16 cellular contexts compared by ENCODE assay signal in the genomic region with DNA sequence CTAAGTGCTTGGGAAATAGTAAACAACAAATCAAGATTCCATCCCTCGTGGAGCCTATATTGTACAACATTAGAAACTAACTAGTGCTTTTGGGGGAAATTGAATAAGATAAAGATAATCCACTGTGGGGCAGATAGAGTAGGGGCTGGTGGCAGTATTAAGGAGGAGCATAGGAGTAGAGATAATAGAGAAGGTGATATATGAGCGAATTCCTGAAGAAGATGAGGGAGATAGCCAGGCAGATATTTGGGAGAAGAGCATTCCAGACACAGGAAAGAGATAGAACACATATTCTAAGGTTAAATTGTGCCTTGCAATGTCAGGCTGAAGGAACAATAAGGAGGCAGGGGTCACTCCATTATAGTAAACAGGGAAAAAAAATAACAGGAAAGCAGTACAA.
DNase-seq lines count a peak whose midpoint lies in the region; ATAC-seq and TF ChIP-seq lines count a peak whose summit lies in the region.
"Had no signal": no experiment of that assay in that cellular context is flagged by ENCODE, and none has a peak within 500 bp of the region (broad histone marks: within the 10 kb centered on the region; RNA-seq: fewer than 3 reads in every experiment).

No MANE protein-coding gene starts in this region.

- H3K36me3 ChIP-seq in GM23338 (ENCODE audit: insufficient read depth) (no peaks in the 10 kb centered on the region), HUES6 (ENCODE audit: control insufficient read depth, insufficient read depth, low read length) (no peaks in the 10 kb centered on the region), endodermal cell (ENCODE audit: control insufficient read depth, insufficient read depth, low read length) (no peaks in the 10 kb centered on the region), mesodermal cell (ENCODE audit: control insufficient read depth, insufficient read depth, low read length) (no peaks in the 10 kb centered on the region), Peyer's patch (no peaks in the 10 kb centered on the region)
- H3K36me3 ChIP-seq: BLaER1 had no signal

- no peaks in the 10 kb centered on the region for H4K20me1 ChIP-seq in GM23338 (replicated peaks; ENCODE audit: insufficient read depth)
- H4K20me1 ChIP-seq: BLaER1 had no signal

- H3K4me1 Mint-ChIP-seq in GM23338 (peaks cover 24% of the 10 kb centered on the region), endodermal cell (peaks cover 14% of the 10 kb centered on the region)
- H3K4me1 Mint-ChIP-seq in activated CD8-positive, alpha-beta T cell treated with anti-CD3 and anti-CD28 coated beads, Interleukin-2, amount 10 ng/mL, durations not matched to agents 7 days and 5 days (ENCODE audit: low read depth), result no peaks in the 10 kb centered on the region
- H3K4me1 Mint-ChIP-seq: CD14-positive monocyte; CD4-positive, alpha-beta memory T cell had no signal

- H3K27me3 Mint-ChIP-seq in GM23338 (ENCODE audit: insufficient read depth, low read depth, poor library complexity) (peaks cover 4% of the 10 kb centered on the region), endodermal cell (ENCODE audit: insufficient read depth) (no peaks in the 10 kb centered on the region)
- H3K27me3 Mint-ChIP-seq in activated CD8-positive, alpha-beta T cell treated with anti-CD3 and anti-CD28 coated beads, Interleukin-2, amount 10 ng/mL, durations not matched to agents 7 days and 5 days (ENCODE audit: low read depth), result no peaks in the 10 kb centered on the region
- H3K27me3 Mint-ChIP-seq: CD4-positive, alpha-beta memory T cell had no signal

- H3K27ac ChIP-seq in GM23338 (ENCODE audit: low read depth) (peak overlapping the region; percentile 57), HUES6 (ENCODE audit: low read depth, low read length) (peak overlapping the region; percentile 58), endodermal cell (ENCODE audit: low read depth, low read length) (peak overlapping the region; percentile 1), mesodermal cell (ENCODE audit: low read depth, low read length, severe bottlenecking) (peak overlapping the region; percentile 68), Peyer's patch (no peak overlapping the region)
- H3K27ac ChIP-seq: BLaER1, HL-60 had no signal

- H3K36me3 Mint-ChIP-seq in GM23338 (ENCODE audit: low read depth), result no peaks in the 10 kb centered on the region
- no peaks in the 10 kb centered on the region for H3K36me3 Mint-ChIP-seq in endodermal cell (ENCODE audit: low read depth)
- no peaks in the 10 kb centered on the region for H3K36me3 Mint-ChIP-seq in activated CD8-positive, alpha-beta T cell treated with anti-CD3 and anti-CD28 coated beads, Interleukin-2, amount 10 ng/mL, durations not matched to agents 7 days and 5 days (ENCODE audit: low read depth)
- H3K36me3 Mint-ChIP-seq: CD14-positive monocyte; CD4-positive, alpha-beta memory T cell had no signal

- H3K9me3 ChIP-seq in HUES6 (ENCODE audit: control insufficient read depth, insufficient read depth, low read depth, low read length), result no peaks in the 10 kb centered on the region
- H3K9me3 ChIP-seq in endodermal cell (ENCODE audit: control insufficient read depth, low read length), result no peaks in the 10 kb centered on the region
- no peaks in the 10 kb centered on the region for H3K9me3 ChIP-seq in mesodermal cell (ENCODE audit: control insufficient read depth, low read length)
- H3K9me3 ChIP-seq in Peyer's patch, result no peaks in the 10 kb centered on the region
- H3K9me3 ChIP-seq: BLaER1 had no signal

- peaks cover 80% of the 10 kb centered on the region for H3K79me2 ChIP-seq in GM23338 (replicated peaks; ENCODE audit: insufficient read depth)

- CTCF ChIA-PET in activated CD8-positive, alpha-beta T cell treated with anti-CD3 and anti-CD28 coated beads, Interleukin-2, amount 10 ng/mL, durations not matched to agents 7 days and 5 days (lab: Charles Lee), result no interaction called here

- no peaks in the 10 kb centered on the region for H3K27me3 ChIP-seq in GM23338 (ENCODE audit: insufficient read depth)
- H3K27me3 ChIP-seq in HUES6 (ENCODE audit: control insufficient read depth, insufficient read depth, low read length), result no peaks in the 10 kb centered on the region
- H3K27me3 ChIP-seq in endodermal cell (ENCODE audit: control insufficient read depth, insufficient read depth, low read length, poor library complexity, severe bottlenecking), result no peaks in the 10 kb centered on the region
- H3K27me3 ChIP-seq in Peyer's patch, result no peaks in the 10 kb centered on the region
- H3K27me3 ChIP-seq: BLaER1 had no signal

- H3K9me3 Mint-ChIP-seq in GM23338, result no peaks in the 10 kb centered on the region
- H3K9me3 Mint-ChIP-seq in endodermal cell, result no peaks in the 10 kb centered on the region
- no peaks in the 10 kb centered on the region for H3K9me3 Mint-ChIP-seq in activated CD8-positive, alpha-beta T cell treated with anti-CD3 and anti-CD28 coated beads, Interleukin-2, amount 10 ng/mL, durations not matched to agents 7 days and 5 days (ENCODE audit: insufficient read depth)
- H3K9me3 Mint-ChIP-seq: CD14-positive monocyte had no signal

- no peak overlapping the region for H3K4me3 ChIP-seq in GM23338
- H3K4me3 ChIP-seq in HUES6 (ENCODE audit: low read depth, low read length), result no peak overlapping the region
- H3K4me3 ChIP-seq in endodermal cell (ENCODE audit: low read length), result peak overlapping the region; percentile 55
- H3K4me3 ChIP-seq in mesodermal cell (ENCODE audit: extremely low read depth, insufficient read depth, low read length, poor library complexity, severe bottlenecking), result no peak overlapping the region
- H3K4me3 ChIP-seq in Peyer's patch, result no peak overlapping the region
- H3K4me3 ChIP-seq: BLaER1 had no signal

- H3F3A ChIP-seq in GM23338 (replicated peaks; ENCODE audit: low read depth), result no peaks in the 10 kb centered on the region

- H3K4me1 ChIP-seq in GM23338 (ENCODE audit: insufficient read depth) (peaks cover 70% of the 10 kb centered on the region), HUES6 (ENCODE audit: control insufficient read depth, insufficient read depth, low read length) (peaks cover 63% of the 10 kb centered on the region), endodermal cell (ENCODE audit: control insufficient read depth, insufficient read depth, low read length) (peaks cover 21% of the 10 kb centered on the region), mesodermal cell (ENCODE audit: control insufficient read depth, insufficient read depth, low read length, poor library complexity, severe bottlenecking) (no peaks in the 10 kb centered on the region), Peyer's patch (no peaks in the 10 kb centered on the region)
- H3K4me1 ChIP-seq: BLaER1 had no signal

- no peak for TF ChIP-seq CTCF in GM23338 (conservative IDR thresholded peaks at IDR 0.05; ENCODE audit: low read depth in 2 of 2)
- no peak for TF ChIP-seq CTCF in endodermal cell (conservative IDR thresholded peaks at IDR 0.05)
- no peak for TF ChIP-seq CTCF in Peyer's patch (IDR thresholded peaks at IDR 0.05)

- peak overlapping the region; percentile 16 for H3K9ac ChIP-seq in HUES6 (ENCODE audit: low read length)
- H3K9ac ChIP-seq in endodermal cell (ENCODE audit: extremely low read depth, low read length, poor library complexity, severe bottlenecking), result peak overlapping the region; percentile 47
- H3K9ac ChIP-seq: BLaER1 had no signal

- DNase-seq in GM23338 (ENCODE audit: low spot score) (no peak), endodermal cell (no peak), iPS-NIHi11 (ENCODE audit: low spot score) (no peak), KBM-7 (no peak), Peyer's patch (no peak)
- no peak for DNase-seq in activated CD8-positive, alpha-beta T cell treated with anti-CD3 and anti-CD28 coated beads, Interleukin-2, amount 10 ng/mL, durations not matched to agents 7 days and 5 days
- DNase-seq: 8988T; CD4-positive, alpha-beta memory T cell; DMS79 treated with DMSO at 0.1 percent for 48 hours; GF-D8; HCEC 1CT had no signal

- H3K9me2 ChIP-seq in GM23338 (ENCODE audit: insufficient read depth), result no peaks in the 10 kb centered on the region

- H3K27ac Mint-ChIP-seq in GM23338, result no peak overlapping the region
- no peak overlapping the region for H3K27ac Mint-ChIP-seq in endodermal cell
- no peak overlapping the region for H3K27ac Mint-ChIP-seq in activated CD8-positive, alpha-beta T cell treated with anti-CD3 and anti-CD28 coated beads, Interleukin-2, amount 10 ng/mL, durations not matched to agents 7 days and 5 days
- H3K27ac Mint-ChIP-seq: CD14-positive monocyte; CD4-positive, alpha-beta memory T cell had no signal

- no peak overlapping the region for H3K4me3 Mint-ChIP-seq in GM23338
- H3K4me3 Mint-ChIP-seq in endodermal cell, result no peak overlapping the region
- no peak overlapping the region for H3K4me3 Mint-ChIP-seq in activated CD8-positive, alpha-beta T cell treated with anti-CD3 and anti-CD28 coated beads, Interleukin-2, amount 10 ng/mL, durations not matched to agents 7 days and 5 days
- H3K4me3 Mint-ChIP-seq: CD14-positive monocyte; CD4-positive, alpha-beta memory T cell had no signal

- H2AFZ ChIP-seq in GM23338, result no peak overlapping the region

- WGBS in endodermal cell (ENCODE audit: insufficient coverage in 1 of 2, insufficient read length in 1 of 2), 2 experiments, result 56 to 75% methylated on average over 1 to 2 of the region's 2 CpGs
- 71 to 75% methylated on average over 1 of the region's 2 CpGs for WGBS in mesodermal cell (ENCODE audit: insufficient coverage in 2 of 2), 2 experiments

- no peak for TF ChIP-seq POLR2A in Peyer's patch (IDR thresholded peaks at IDR 0.05)

- no peak for ATAC-seq in GM23338
- ATAC-seq in activated CD8-positive, alpha-beta T cell treated with anti-CD3 and anti-CD28 coated beads, Interleukin-2, amount 10 ng/mL, durations not matched to agents 7 days and 5 days, result no peak

- in situ Hi-C loops in KBM-7 (cut with MboI; ENCODE audit: low pct_unique_long_range_greater_than_20kb, low sequenced_read_pairs), result no loop called here

- H3K4me2 ChIP-seq in GM23338, result peak overlapping the region; percentile 45; the same call in 1 of the 2 replicates
- H3K4me2 ChIP-seq: BLaER1 had no signal

- POLR2A ChIA-PET in activated CD8-positive, alpha-beta T cell treated with anti-CD3 and anti-CD28 coated beads, Interleukin-2, amount 10 ng/mL, durations not matched to agents 7 days and 5 days (lab: Charles Lee), result no interaction called here

Comparison
In these comparisons a context has a peak if more than half of its experiments do, and no peak if none do; other contexts are left out.
1. H3K27ac ChIP-seq: peak in GM23338 (single experiment), HUES6 (single experiment), endodermal cell (single experiment) and mesodermal cell (single experiment); none in Peyer's patch (0 of 4).